8 cellular contexts compared by ENCODE assay signal in the genomic region with DNA sequence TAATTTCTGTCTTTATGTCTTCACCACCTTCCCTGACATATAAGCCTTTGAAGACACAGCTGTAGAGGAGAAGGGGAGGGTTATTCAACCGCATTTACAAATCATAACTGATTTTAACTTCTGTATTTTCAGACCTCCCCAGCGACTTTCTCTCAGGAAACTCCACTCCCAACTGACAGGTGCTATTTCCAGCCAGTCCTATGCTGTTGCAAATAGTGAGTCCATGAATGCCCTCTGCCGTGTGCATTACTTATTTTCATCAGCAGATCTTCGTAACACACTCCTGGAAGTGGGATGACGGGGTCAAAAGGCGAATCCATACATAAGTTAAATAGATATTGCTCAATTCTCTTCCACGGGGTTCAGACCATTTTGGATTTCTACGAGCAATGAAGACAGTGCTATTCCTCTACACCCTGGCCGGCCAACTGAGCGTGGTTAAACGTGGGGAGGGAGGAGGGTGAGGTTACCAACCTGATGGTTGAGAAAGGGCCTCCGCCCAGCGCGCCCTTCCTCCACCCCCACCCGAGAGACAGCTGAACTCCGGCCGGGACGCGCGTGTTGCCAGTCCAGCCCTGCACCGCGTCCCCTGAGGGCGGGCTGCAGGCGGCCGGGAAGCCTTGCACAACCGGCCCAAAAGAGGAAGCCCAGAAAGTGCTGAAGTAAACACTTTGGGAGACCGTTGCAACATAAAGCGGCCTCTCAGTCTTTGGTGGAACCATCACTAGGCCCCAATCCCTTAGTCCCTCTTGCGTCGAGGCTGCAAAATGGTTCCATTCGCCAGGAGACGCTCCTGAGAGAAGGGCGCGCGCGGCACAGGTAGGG. TPM values are rescaled to one million over a fixed set of nuclear protein-coding genes. Genes with fewer than 3 reads are reported as not detected.
DNase-seq lines count a peak whose midpoint lies in the region; ATAC-seq and TF ChIP-seq lines count a peak whose summit lies in the region.

A gene with protein sequence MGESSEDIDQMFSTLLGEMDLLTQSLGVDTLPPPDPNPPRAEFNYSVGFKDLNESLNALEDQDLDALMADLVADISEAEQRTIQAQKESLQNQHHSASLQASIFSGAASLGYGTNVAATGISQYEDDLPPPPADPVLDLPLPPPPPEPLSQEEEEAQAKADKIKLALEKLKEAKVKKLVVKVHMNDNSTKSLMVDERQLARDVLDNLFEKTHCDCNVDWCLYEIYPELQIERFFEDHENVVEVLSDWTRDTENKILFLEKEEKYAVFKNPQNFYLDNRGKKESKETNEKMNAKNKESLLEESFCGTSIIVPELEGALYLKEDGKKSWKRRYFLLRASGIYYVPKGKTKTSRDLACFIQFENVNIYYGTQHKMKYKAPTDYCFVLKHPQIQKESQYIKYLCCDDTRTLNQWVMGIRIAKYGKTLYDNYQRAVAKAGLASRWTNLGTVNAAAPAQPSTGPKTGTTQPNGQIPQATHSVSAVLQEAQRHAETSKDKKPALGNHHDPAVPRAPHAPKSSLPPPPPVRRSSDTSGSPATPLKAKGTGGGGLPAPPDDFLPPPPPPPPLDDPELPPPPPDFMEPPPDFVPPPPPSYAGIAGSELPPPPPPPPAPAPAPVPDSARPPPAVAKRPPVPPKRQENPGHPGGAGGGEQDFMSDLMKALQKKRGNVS (plus strand): TSS at position 705 of the 825 bp plus-strand sequence. CDS start 53,986 bp downstream, outside the sequence.

- peaks cover 4% of the 10 kb centered on the region for H3K36me3 Mint-ChIP-seq in activated naive CD4-positive, alpha-beta T cell treated with anti-CD3 and anti-CD28 coated beads for 36 hours (ENCODE audit: low read depth)

- H3K27ac ChIP-seq in OCI-LY3 (ENCODE audit: low read length) = peak within 1 kb of the TSS; percentile 96

- H3K4me1 ChIP-seq in OCI-LY3 (ENCODE audit: low read length) = peaks cover 38% of the 10 kb centered on the region

- H3K9me3 ChIP-seq in OCI-LY3 (ENCODE audit: insufficient read depth, low read length) = no peaks in the 10 kb centered on the region

- no peaks in the 10 kb centered on the region for H3K27me3 Mint-ChIP-seq in activated naive CD4-positive, alpha-beta T cell treated with anti-CD3 and anti-CD28 coated beads for 36 hours (ENCODE audit: low read depth)

- ATAC-seq in HG02678 (IDR thresholded peaks at IDR 0.05; ENCODE audit: unreplicated experiment) (peak; percentile 61), left cardiac atrium (peak; percentile 88 to 95)

- intact Hi-C loops in activated naive CD4-positive, alpha-beta T cell treated with anti-CD3 and anti-CD28 coated beads for 36 hours (cut with micrococcal nuclease) = loop anchor here (2.0 to 10.0 kb wide), 7 partner anchors 103 to 1897 kb away; a partner anchor contains a TSS
- intact Hi-C loops in left cardiac atrium (cut with DNase I) = no loop called here

- peaks cover 53% of the 10 kb centered on the region for H3K79me2 ChIP-seq in OCI-LY3 (ENCODE audit: low read length)

- CTCF ChIA-PET in activated naive CD4-positive, alpha-beta T cell treated with anti-CD3 and anti-CD28 coated beads for 36 hours (lab: Charles Lee) = interaction anchor here (0.6 kb wide), 1 partner anchor 15 kb away, joined by 3 read pairs; no protein-coding TSS in a partner anchor

- peak; percentile 58 for DNase-seq in activated naive CD4-positive, alpha-beta T cell treated with anti-CD3 and anti-CD28 coated beads for 36 hours
- DNase-seq in left cardiac atrium = peak; percentile 82
- peak; percentile 72 for DNase-seq in renal cortical epithelial cell (ENCODE audit: low read depth)
- no peak for DNase-seq in cerebellum (ENCODE audit: low spot score)
- no peak for DNase-seq in OCI-M2 (lab: John Stamatoyannopoulos, UW; ENCODE audit: unreplicated experiment)

- no peaks in the 10 kb centered on the region for H3K27me3 ChIP-seq in OCI-LY3 (ENCODE audit: low read depth, low read length)

- no peaks in the 10 kb centered on the region for H3K9me3 Mint-ChIP-seq in activated naive CD4-positive, alpha-beta T cell treated with anti-CD3 and anti-CD28 coated beads for 36 hours

- peaks cover 50% of the 10 kb centered on the region for H3K4me1 Mint-ChIP-seq in activated naive CD4-positive, alpha-beta T cell treated with anti-CD3 and anti-CD28 coated beads for 36 hours (ENCODE audit: low read depth)

- H4K20me1 ChIP-seq in OCI-LY3 (ENCODE audit: insufficient read depth, low read length) = no peaks in the 10 kb centered on the region

- peak within 1 kb of the TSS; percentile 97 for H3K9ac ChIP-seq in OCI-LY3 (ENCODE audit: low read length)

- H2AFZ ChIP-seq in OCI-LY3 (ENCODE audit: low read depth, low read length) = peak within 1 kb of the TSS; percentile 64; the same call in 1 of the 2 replicates

- peak within 1 kb of the TSS; percentile 98 for H3K4me3 ChIP-seq in OCI-LY3 (ENCODE audit: low read length)

- H3K36me3 ChIP-seq in OCI-LY3 (replicated peaks; ENCODE audit: low read depth, low read length) = peaks cover 11% of the 10 kb centered on the region

- TF ChIP-seq POLR2A in GM15510 (IDR thresholded peaks at IDR 0.05; ENCODE audit: borderline replicate concordance, extremely low read depth, insufficient read length) = peak; percentile 70

- TF ChIP-seq CTCF in OCI-LY3 (IDR thresholded peaks at IDR 0.05; ENCODE audit: low read depth, low read length) = no peak

- peak within 1 kb of the TSS; percentile 98 for H3K27ac Mint-ChIP-seq in activated naive CD4-positive, alpha-beta T cell treated with anti-CD3 and anti-CD28 coated beads for 36 hours

- H3K4me2 ChIP-seq in OCI-LY3 (ENCODE audit: low read length) = peak within 1 kb of the TSS; percentile 98

- peak within 1 kb of the TSS; percentile 81 for H3K4me3 Mint-ChIP-seq in activated naive CD4-positive, alpha-beta T cell treated with anti-CD3 and anti-CD28 coated beads for 36 hours

RNA-seq across cellular contexts. Expression of the gene that starts here (rescaled TPM):
- total RNA-seq in activated naive CD4-positive, alpha-beta T cell treated with anti-CD3 and anti-CD28 coated beads for 36 hours = 10 to 100 TPM; 29.4 to 30.9 TPM
- total RNA-seq in left cardiac atrium = 10 to 100 TPM in 1 of 2 donors, 1 to 10 TPM in 1; 8.1 to 18.4 TPM
- 4.2 and 23.8 TPM in 2 replicates for total RNA-seq in renal cortical epithelial cell
- 1.6 TPM for total RNA-seq in cerebellum

Comparison
In these comparisons a context has a peak if more than half of its experiments do, and no peak if none do; other contexts are left out.
1. DNase-seq: peak in activated naive CD4-positive, alpha-beta T cell treated with anti-CD3 and anti-CD28 coated beads for 36 hours (single experiment), left cardiac atrium (single experiment) and renal cortical epithelial cell (single experiment); none in cerebellum (single experiment) and OCI-M2 (single experiment).